ENCODE assay signal across 18 cellular contexts in genomic region chr6:74167951-74168350, GRCh38.
"Had no signal": no experiment of that assay in that cellular context is flagged by ENCODE, and none has a peak within 500 bp of the region (broad histone marks: within the 10 kb centered on the region; RNA-seq: fewer than 3 reads in every experiment).

No MANE protein-coding gene starts in this region.

- H3K27me3 ChIP-seq: adrenal gland, esophagus squamous epithelium, gastrocnemius medialis, suprapubic skin had no signal

- H3K4me3 ChIP-seq: adrenal gland, esophagus squamous epithelium, gastrocnemius medialis, suprapubic skin had no signal

- H3K36me3 ChIP-seq: adrenal gland, esophagus squamous epithelium, gastrocnemius medialis, suprapubic skin had no signal

- H3K27ac ChIP-seq: adrenal gland, gastrocnemius medialis, suprapubic skin, VCaP had no signal

- H3K9me3 ChIP-seq: adrenal gland, esophagus squamous epithelium, gastrocnemius medialis, suprapubic skin had no signal

- ATAC-seq: activated T-cell treated with anti-CD3 and anti-CD28 coated beads, Interleukin-2, amount 50 U/mL, for 72 hours; gastrocnemius medialis; left lobe of liver; T-helper 17 cell had no signal

- DNase-seq: activated CD4-positive, alpha-beta T cell treated with anti-CD3 and anti-CD28 coated beads for 1 hour; activated CD4-positive, alpha-beta T cell treated with anti-CD3 and anti-CD28 coated beads, Interleukin-2, amount 50 U/mL, for 4 hours; activated gamma-delta T cell; activated T-cell treated with anti-CD3 and anti-CD28 coated beads, Interleukin-2, amount 50 U/mL, for 72 hours; adrenal gland; dermis blood vessel endothelial cell; effector memory CD4-positive, alpha-beta T cell; esophagus squamous epithelium; gastrocnemius medialis; head of caudate nucleus; mammary epithelial cell; nephron progenitor cell; nucleus accumbens; stimulated activated naive CD4-positive, alpha-beta T cell treated with Interleukin-2 at 50 U/mL for 16 hours; T-helper 17 cell had no signal

- H3K4me1 ChIP-seq: adrenal gland, gastrocnemius medialis had no signal
